In genomic region chr10:95837368-95837776, GRCh38 we compare ENCODE assay signal across 10 cellular contexts.
DNase-seq lines count a peak whose midpoint lies in the region; ATAC-seq and TF ChIP-seq lines count a peak whose summit lies in the region.
"Had no signal": no experiment of that assay in that cellular context is flagged by ENCODE, and none has a peak within 500 bp of the region (broad histone marks: within the 10 kb centered on the region; RNA-seq: fewer than 3 reads in every experiment).

No MANE protein-coding gene starts in this region.

- no peaks in the 10 kb centered on the region for H3K27me3 Mint-ChIP-seq in type B pancreatic cell

- no peak for TF ChIP-seq CTCF in tibial artery (IDR thresholded peaks at IDR 0.05)
- no peak for TF ChIP-seq CTCF in type B pancreatic cell (conservative IDR thresholded peaks at IDR 0.05)

- H3K36me3 Mint-ChIP-seq in type B pancreatic cell = no peaks in the 10 kb centered on the region

- no peaks in the 10 kb centered on the region for H3K9me3 ChIP-seq in tibial artery
- H3K9me3 ChIP-seq: MG63 had no signal

- H3K4me1 ChIP-seq in tibial artery = peaks cover 0 to 80% (median 20%) of the 10 kb centered on the region in 4 donors

- DNase-seq in tibial artery (no peak), SHP77 treated with DMSO at 0.1 percent for 48 hours (lab: John Stamatoyannopoulos, UW) (no peak), islet precursor cell (no peak), type B pancreatic cell (ENCODE audit: extremely low spot score, unreplicated experiment) (no peak), C1 segment of cervical spinal cord (lab: John Stamatoyannopoulos, UW) (no peak)
- DNase-seq: MG63; NK-92 treated with Interleukin-12 subunit alpha and Interleukin-12 subunit beta, amount 100 ng/mL, for 24 hours had no signal

- H3K36me3 ChIP-seq in tibial artery = no peaks in the 10 kb centered on the region
- H3K36me3 ChIP-seq: MG63 had no signal

- H3K9me3 Mint-ChIP-seq in type B pancreatic cell = no peaks in the 10 kb centered on the region

- peak overlapping the region; percentile 39 to 60 for H3K27ac ChIP-seq in tibial artery

- intact Hi-C loops in tibial artery (cut with DNase I; ENCODE audit: low total_unique reads) = no loop called here

- ATAC-seq in GM19463 (IDR thresholded peaks at IDR 0.05; ENCODE audit: unreplicated experiment) (peak; percentile 38), HG03103 (IDR thresholded peaks at IDR 0.05; ENCODE audit: low read depth, unreplicated experiment) (peak; percentile 5), esophagus mucosa (peak; percentile 12)

- H3K4me3 Mint-ChIP-seq in type B pancreatic cell = no peak overlapping the region

- H3K4me3 ChIP-seq in tibial artery = no peak overlapping the region
- H3K4me3 ChIP-seq: MG63 had no signal

- no peaks in the 10 kb centered on the region for H3K27me3 ChIP-seq in tibial artery
- H3K27me3 ChIP-seq: MG63 had no signal

- no peaks in the 10 kb centered on the region for H3K4me1 Mint-ChIP-seq in type B pancreatic cell (ENCODE audit: unreplicated experiment)

- no peak overlapping the region for H3K27ac Mint-ChIP-seq in type B pancreatic cell
